Comparison of ENCODE assay signal across 1 cellular context in the genomic region with DNA sequence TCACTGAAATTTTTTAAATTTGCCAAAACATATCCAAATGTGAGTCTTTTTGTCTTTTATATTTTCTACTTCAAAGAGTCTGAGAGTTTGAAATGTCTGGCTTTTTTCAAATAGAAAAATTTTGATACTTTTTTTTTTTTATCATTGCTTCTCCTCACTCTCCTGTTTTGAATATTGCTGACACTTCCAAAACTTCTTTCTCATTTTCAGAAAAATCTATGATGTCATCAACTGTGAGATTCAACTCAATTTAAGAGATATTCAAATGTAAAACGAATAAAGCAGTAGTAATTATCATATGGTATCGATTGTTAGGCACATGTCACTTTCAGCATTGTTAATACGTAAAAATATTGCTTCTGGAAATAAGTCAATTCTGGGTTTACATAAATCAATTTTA.
TF ChIP-seq lines count a peak whose summit lies in the region.

No MANE protein-coding gene starts in this region.

TF ChIP-seq in K562, 482 proteins besides CTCF, POLR2A, EP300 and RAD21 (continued from another document):
- TF ChIP-seq HMG20A (CRISPR knock-in tag; conservative IDR thresholded peaks at IDR 0.05) (no peak), HEY1 (CRISPR knock-in tag; IDR thresholded peaks at IDR 0.05; ENCODE audit: borderline replicate concordance) (no peak)
